ENCODE assay signal across 8 cellular contexts in genomic region chr10:102420810-102421644, GRCh38. TPM values are rescaled to one million over a fixed set of nuclear protein-coding genes. Genes with fewer than 3 reads are reported as not detected.
A peak's percentile ranks its signal among the peaks of the same experiment; 100 is the strongest.
DNase-seq lines count a peak whose midpoint lies in the region; ATAC-seq and TF ChIP-seq lines count a peak whose summit lies in the region.

Gene FBXL15, plus strand, starts transcription at chr10:102420836. Its CDS starts 294 bp downstream, at chr10:102421130.

- H3K4me2 ChIP-seq in DOHH2 (ENCODE audit: low read length) (peak within 1 kb of the TSS; percentile 93), fibroblast of lung (ENCODE audit: extremely low read depth, insufficient read depth, low read length) (peak within 1 kb of the TSS; percentile 94)

- H3K4me1 Mint-ChIP-seq in activated T-helper 17 cell treated with anti-CD3 and anti-CD28 coated beads, Interleukin-2, amount 50 U/mL, for 72 hours: peaks cover 5% of the 10 kb centered on the region
- H3K4me1 Mint-ChIP-seq in naive thymus-derived CD8-positive, alpha-beta T cell: peaks cover 23 to 48% (median 46%) of the 10 kb centered on the region in 4 donors

- H3K9ac ChIP-seq in fibroblast of lung (ENCODE audit: insufficient read depth, low read length): peak within 1 kb of the TSS; percentile 62

- peaks cover 7% of the 10 kb centered on the region; the same call in 1 of the 2 replicates for H3F3A ChIP-seq in DOHH2 (ENCODE audit: control insufficient read depth, insufficient read depth)

- H3K4me3 Mint-ChIP-seq in activated T-helper 17 cell treated with anti-CD3 and anti-CD28 coated beads, Interleukin-2, amount 50 U/mL, for 72 hours: peak within 1 kb of the TSS; percentile 99
- H3K4me3 Mint-ChIP-seq in naive thymus-derived CD8-positive, alpha-beta T cell: peak within 1 kb of the TSS; percentile 93 to 100 (median 98)

- no peaks in the 10 kb centered on the region for H3K9me2 ChIP-seq in DOHH2 (replicated peaks; ENCODE audit: control insufficient read depth, low read length)

- peak within 1 kb of the TSS; percentile 99 for H2AFZ ChIP-seq in fibroblast of lung (ENCODE audit: low read length)

- H3K36me3 Mint-ChIP-seq in activated T-helper 17 cell treated with anti-CD3 and anti-CD28 coated beads, Interleukin-2, amount 50 U/mL, for 72 hours (ENCODE audit: low read depth): peaks cover 16% of the 10 kb centered on the region
- peaks cover 0 to 7% (median 0%) of the 10 kb centered on the region in 3 donors for H3K36me3 Mint-ChIP-seq in naive thymus-derived CD8-positive, alpha-beta T cell

- peak within 1 kb of the TSS; percentile 95 for H3K27ac Mint-ChIP-seq in activated T-helper 17 cell treated with anti-CD3 and anti-CD28 coated beads, Interleukin-2, amount 50 U/mL, for 72 hours
- H3K27ac Mint-ChIP-seq in naive thymus-derived CD8-positive, alpha-beta T cell: peak within 1 kb of the TSS; percentile 92 to 97 (median 95)

- CTCF ChIA-PET in RWPE1 (lab: Yijun Ruan, JAX): interaction anchor here (0.6 to 5.7 kb wide), 9 partner anchors 11 to 637 kb away, joined by 3 to 108 read pairs (median 4); partner anchors contain the start of genes CUEDC2 and NFKB2

- H3K27ac ChIP-seq in DOHH2 (ENCODE audit: low read depth, low read length) (peak within 1 kb of the TSS; percentile 68), RWPE1 (peak within 1 kb of the TSS; percentile 96), fibroblast of lung (ENCODE audit: insufficient read depth, low read length) (peak within 1 kb of the TSS; percentile 74)

- H3K27me3 Mint-ChIP-seq in activated T-helper 17 cell treated with anti-CD3 and anti-CD28 coated beads, Interleukin-2, amount 50 U/mL, for 72 hours: peaks cover 13% of the 10 kb centered on the region
- peaks cover 11 to 25% (median 16%) of the 10 kb centered on the region in 5 donors for H3K27me3 Mint-ChIP-seq in naive thymus-derived CD8-positive, alpha-beta T cell

- POLR2A ChIA-PET in RWPE1 (lab: Yijun Ruan, JAX; ENCODE audit: low non-redundant PET): interaction anchor here (0.5 to 2.5 kb wide), 5 partner anchors 12 to 191 kb away, joined by 3 to 14 read pairs (median 4); partner anchors contain the start of genes C10orf95, CUEDC2 and NFKB2
- POLR2A ChIA-PET in naive thymus-derived CD8-positive, alpha-beta T cell (lab: Charles Lee): interaction anchor here (0.6 to 7.8 kb wide), 19 partner anchors 9 to 603 kb away, joined by 3 to 115 read pairs (median 6); partner anchors contain the start of genes ACTR1A, C10orf95, CUEDC2 and LDB1

- H4K20me1 ChIP-seq in DOHH2 (ENCODE audit: control insufficient read depth, insufficient read depth, low read depth, low read length) (no peaks in the 10 kb centered on the region), fibroblast of lung (ENCODE audit: control insufficient read depth, extremely low read depth, insufficient read depth, low read length) (no peaks in the 10 kb centered on the region)

- H3K4me1 ChIP-seq in DOHH2 (ENCODE audit: control insufficient read depth, low read length): peaks cover 37% of the 10 kb centered on the region
- H3K4me1 ChIP-seq in fibroblast of lung (ENCODE audit: control insufficient read depth, extremely low read depth, insufficient read depth, low read length): peaks cover 21% of the 10 kb centered on the region

- DNase-seq in GOT3 (lab: John Stamatoyannopoulos, UW): peak; percentile 82
- DNase-seq in LNCaP clone FGC (ENCODE audit: low read depth): peak; percentile 91
- peak; percentile 98 for DNase-seq in RWPE1 (ENCODE audit: low spot score)
- DNase-seq in fibroblast of lung (ENCODE audit: low read depth in 2 of 2): peak; percentile 93 to 97
- peak; percentile 77 to 97 (median 90) for DNase-seq in naive thymus-derived CD8-positive, alpha-beta T cell
- peak; percentile 84 to 94 (median 88) for DNase-seq in stimulated activated naive CD4-positive, alpha-beta T cell (lab: John Stamatoyannopoulos, UW)

- peak; percentile 80 for ATAC-seq in activated T-helper 17 cell treated with anti-CD3 and anti-CD28 coated beads, Interleukin-2, amount 50 U/mL, for 72 hours (replicated peaks)
- ATAC-seq in naive thymus-derived CD8-positive, alpha-beta T cell: peak; percentile 71 to 76

- H3K9me3 Mint-ChIP-seq in activated T-helper 17 cell treated with anti-CD3 and anti-CD28 coated beads, Interleukin-2, amount 50 U/mL, for 72 hours: no peaks in the 10 kb centered on the region
- no peaks in the 10 kb centered on the region for H3K9me3 Mint-ChIP-seq in naive thymus-derived CD8-positive, alpha-beta T cell

- TF ChIP-seq CTCF in DOHH2 (IDR thresholded peaks at IDR 0.05; ENCODE audit: low read depth, low read length, poor library complexity, severe bottlenecking) (no peak), LNCaP clone FGC (IDR thresholded peaks at IDR 0.05; ENCODE audit: control insufficient read depth, extremely low read depth, insufficient read depth) (no peak), RWPE1 (conservative IDR thresholded peaks at IDR 0.05; ENCODE audit: low read depth) (no peak), fibroblast of lung (conservative IDR thresholded peaks at IDR 0.05 in 1 of 2, IDR thresholded peaks at IDR 0.05 in 1 of 2; ENCODE audit: low read depth in 1 of 2, low read length in 2 of 2) (no peak)

- H3K9me3 ChIP-seq in DOHH2 (ENCODE audit: control insufficient read depth, insufficient read depth, low read length): no peaks in the 10 kb centered on the region
- H3K9me3 ChIP-seq in fibroblast of lung (ENCODE audit: control insufficient read depth, insufficient read depth, low read depth, low read length): no peaks in the 10 kb centered on the region

- peaks cover 6% of the 10 kb centered on the region for H3K27me3 ChIP-seq in DOHH2 (ENCODE audit: control insufficient read depth, low read length)
- peaks cover 14% of the 10 kb centered on the region for H3K27me3 ChIP-seq in fibroblast of lung (ENCODE audit: control insufficient read depth, insufficient read depth, low read length)

- H3K4me3 ChIP-seq in DOHH2 (ENCODE audit: low read length) (peak within 1 kb of the TSS; percentile 88), LNCaP clone FGC (ENCODE audit: low read depth, low read length) (peak within 1 kb of the TSS; percentile 92), fibroblast of lung (replicated peaks in 1 of 4; ENCODE audit: control extremely low read depth in 1 of 4, insufficient read depth in 1 of 4, low read depth in 3 of 4, low read length in 4 of 4) (peak within 1 kb of the TSS; percentile 72 to 94 (median 92))

- H3K36me3 ChIP-seq in DOHH2 (ENCODE audit: control insufficient read depth, low read length): peaks cover 19% of the 10 kb centered on the region
- H3K36me3 ChIP-seq in fibroblast of lung (ENCODE audit: control insufficient read depth, insufficient read depth, low read length): peaks cover 11% of the 10 kb centered on the region

- peaks cover 21% of the 10 kb centered on the region for H3K79me2 ChIP-seq in DOHH2 (ENCODE audit: control insufficient read depth, low read length)
- H3K79me2 ChIP-seq in fibroblast of lung (ENCODE audit: control insufficient read depth, insufficient read depth, low read length): peaks cover 3% of the 10 kb centered on the region

RNA-seq across cellular contexts. Expression of gene FBXL15, which starts in this region (rescaled TPM):
- total RNA-seq in activated T-helper 17 cell treated with anti-CD3 and anti-CD28 coated beads, Interleukin-2, amount 50 U/mL, for 72 hours: 10 to 100 TPM; 12.6 to 15.4 TPM
- total RNA-seq in fibroblast of lung: 6.7 and 7.3 TPM in 2 replicates
- polyA plus RNA-seq in fibroblast of lung: 2.2 and 2.8 TPM in 2 replicates
- polyA plus RNA-seq in fibroblast of lung (2012): 5.7 and 6.8 TPM in 2 replicates
- 0.47 and 0.82 TPM in 2 replicates for polyA minus RNA-seq in fibroblast of lung (ENCODE audit: low replicate concordance)
- 10 to 100 TPM; 18.7 to 21.1 TPM for total RNA-seq in naive thymus-derived CD8-positive, alpha-beta T cell
- 10 to 100 TPM; 26.8 to 35.5 (median 28.5) TPM for polyA plus RNA-seq in naive thymus-derived CD8-positive, alpha-beta T cell

Comparison
In these comparisons a context has a peak if more than half of its experiments do, and no peak if none do; other contexts are left out.
1. Peak in every context shown above with its lines: DNase-seq, ATAC-seq, H3K4me3 ChIP-seq and H3K27ac ChIP-seq.